Comparison of ENCODE assay signal across 10 cellular contexts in the genomic region with DNA sequence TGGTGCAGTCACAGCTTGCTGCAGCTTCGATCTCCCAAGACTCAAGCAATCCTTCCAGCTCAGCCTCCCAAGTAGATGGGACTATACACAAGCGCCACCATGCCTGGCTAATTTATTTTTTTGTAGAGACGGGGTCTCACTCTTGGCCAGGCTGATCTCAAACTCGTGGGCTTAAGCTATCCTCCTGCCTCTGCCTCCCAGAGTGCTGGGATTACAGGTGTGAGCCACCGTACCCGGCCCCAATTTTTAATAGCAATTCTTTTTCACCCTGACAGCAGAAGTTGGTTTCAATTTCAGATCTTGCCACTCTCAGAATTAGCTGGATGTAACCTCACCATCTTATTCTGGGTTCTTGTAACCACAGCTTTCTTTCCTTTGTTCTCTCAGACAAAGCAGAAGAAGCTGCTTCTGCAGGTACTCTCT.
DNase-seq lines count a peak whose midpoint lies in the region; ATAC-seq, FAIRE-seq and TF ChIP-seq lines count a peak whose summit lies in the region.
"Had no signal": no experiment of that assay in that cellular context is flagged by ENCODE, and none has a peak within 500 bp of the region (broad histone marks: within the 10 kb centered on the region; RNA-seq: fewer than 3 reads in every experiment).

No MANE protein-coding gene starts in this region.

- no peak for FAIRE-seq in D721Med (lab: Jason Lieb, UNC)
- FAIRE-seq: A549 had no signal

- DNase-seq in activated CD4-positive, alpha-beta T cell treated with anti-CD3 and anti-CD28 coated beads for 48 hours = peak; percentile 13
- no peak for DNase-seq in activated CD4-positive, alpha-beta T cell treated with anti-CD3 and anti-CD28 coated beads for 1 hour
- DNase-seq in glutamatergic neuron (no peak), NOMO-1 (lab: John Stamatoyannopoulos, UW; ENCODE audit: unreplicated experiment in 2 of 2) (no peak), D721Med (ENCODE audit: insufficient read length, low spot score) (no peak), left lobe of liver (ENCODE audit: low spot score) (no peak)
- DNase-seq: MG63 had no signal

- peak; percentile 86 for ATAC-seq in GM21526 (IDR thresholded peaks at IDR 0.05; ENCODE audit: low FRiP score, unreplicated experiment)
- peak; percentile 79 for ATAC-seq in HG03175 (IDR thresholded peaks at IDR 0.05; ENCODE audit: unreplicated experiment)
- ATAC-seq in left lobe of liver = no peak
- ATAC-seq: A549 had no signal

- H3K27me3 Mint-ChIP-seq in glutamatergic neuron (ENCODE audit: unreplicated experiment) = peaks cover 12% of the 10 kb centered on the region

- H3K27ac Mint-ChIP-seq in glutamatergic neuron (ENCODE audit: unreplicated experiment) = peak overlapping the region; percentile 0

- peaks cover 37% of the 10 kb centered on the region for H3K4me1 Mint-ChIP-seq in glutamatergic neuron (ENCODE audit: low read depth, unreplicated experiment)

- no peak overlapping the region for H3K4me3 Mint-ChIP-seq in glutamatergic neuron (ENCODE audit: unreplicated experiment)

- TF ChIP-seq CTCF in glutamatergic neuron (IDR thresholded peaks at IDR 0.05; ENCODE audit: partially characterized antibody, unreplicated experiment) (no peak), D721Med (IDR thresholded peaks at IDR 0.05; ENCODE audit: insufficient read depth, missing control alignments) (no peak)

- peaks cover 4% of the 10 kb centered on the region for H3K36me3 Mint-ChIP-seq in glutamatergic neuron (ENCODE audit: unreplicated experiment)

- H3K9me3 Mint-ChIP-seq in glutamatergic neuron (ENCODE audit: unreplicated experiment) = peaks cover 16% of the 10 kb centered on the region
